In genomic region chr17:1168537-1169234, GRCh38 we compare ENCODE assay signal across 24 cellular contexts. TPM values are rescaled to one million over a fixed set of nuclear protein-coding genes. Genes with fewer than 3 reads are reported as not detected.
DNase-seq lines count a peak whose midpoint lies in the region; ATAC-seq and TF ChIP-seq lines count a peak whose summit lies in the region.
"Had no signal": no experiment of that assay in that cellular context is flagged by ENCODE, and none has a peak within 500 bp of the region (broad histone marks: within the 10 kb centered on the region; RNA-seq: fewer than 3 reads in every experiment).

No MANE protein-coding gene starts in this region.

- H4K20me1 ChIP-seq in MM.1S (ENCODE audit: insufficient read depth, low read length) = no peaks in the 10 kb centered on the region

- H3K79me2 ChIP-seq in MM.1S (ENCODE audit: low read length) = no peaks in the 10 kb centered on the region

- no peak for TF ChIP-seq CTCF in MM.1S (IDR thresholded peaks at IDR 0.05; ENCODE audit: low read length)
- TF ChIP-seq CTCF in GM20000 (IDR thresholded peaks at IDR 0.05; ENCODE audit: extremely low read depth, missing control alignments) = no peak

- intact Hi-C loops in Right ventricle myocardium inferior (cut with DNase I) (no loop called here), left ventricle myocardium superior (cut with micrococcal nuclease) (no loop called here)

- H3K9me2 ChIP-seq in MM.1S (replicated peaks; ENCODE audit: insufficient read depth, low read length) = no peaks in the 10 kb centered on the region

- H3K4me2 ChIP-seq in MM.1S (ENCODE audit: low read depth, low read length) = no peak overlapping the region
- H3K4me2 ChIP-seq: A549, smooth muscle cell had no signal

- H3K9me3 ChIP-seq in MM.1S (replicated peaks; ENCODE audit: insufficient read depth, low read length) = no peaks in the 10 kb centered on the region
- H3K9me3 ChIP-seq: A549, transverse colon had no signal

- ATAC-seq in Right ventricle myocardium inferior = no peak
- ATAC-seq in left ventricle myocardium superior = no peak
- ATAC-seq in esophagus mucosa = no peak
- ATAC-seq: A549; activated CD8-positive, alpha-beta T cell treated with anti-CD3 and anti-CD28 coated beads for 36 hours had no signal

- peak overlapping the region; percentile 50 for H3K27ac ChIP-seq in caudate nucleus (ENCODE audit: low read depth, low read length)
- H3K27ac ChIP-seq in temporal lobe (ENCODE audit: low read depth, low read length) = peak overlapping the region; percentile 44
- no peak overlapping the region for H3K27ac ChIP-seq in MM.1S (ENCODE audit: low read length)
- H3K27ac ChIP-seq: A549, epithelial cell of prostate, transverse colon had no signal

- no peaks in the 10 kb centered on the region for H3K36me3 ChIP-seq in MM.1S (replicated peaks; ENCODE audit: insufficient read depth, low read length)
- H3K36me3 ChIP-seq: transverse colon had no signal

- DNase-seq in Right ventricle myocardium inferior (ENCODE audit: missing footprints) (peak; percentile 27), left ventricle myocardium superior (no peak), caudate nucleus (lab: John Stamatoyannopoulos, UW) (peak in 40 of 61 donors; percentile 17 to 80 (median 50)), medulla oblongata (ENCODE audit: extremely low spot score) (peak; percentile 65), MM.1S (no peak), GM20000 (ENCODE audit: low spot score) (no peak)
- DNase-seq: activated CD8-positive, alpha-beta T cell treated with anti-CD3 and anti-CD28 coated beads for 36 hours; activated effector memory CD4-positive, alpha-beta T cell treated with Interleukin-2 at 50 U/mL for 16 hours; activated naive CD8-positive, alpha-beta T cell treated with anti-CD3 and anti-CD28 coated beads for 36 hours; AML-193; cerebellar nuclear complex; COR-L47; DMS53; GF-D8; mammary epithelial cell; NCI-H1436 treated with DMSO at 0.1 percent for 48 hours; NCI-H446; stimulated activated CD4-positive, alpha-beta T cell treated with anti-CD3 and anti-CD28 coated beads, Interleukin-1b, Interleukin-23, amount 100 ng/mL, for 48 hours; transverse colon had no signal

- H3K4me3 ChIP-seq in MM.1S (ENCODE audit: low read length) = no peak overlapping the region
- H3K4me3 ChIP-seq: A549, smooth muscle cell, transverse colon had no signal

- no peak overlapping the region for H3K9ac ChIP-seq in MM.1S (ENCODE audit: low read length)

- no peaks in the 10 kb centered on the region for H3K4me1 ChIP-seq in MM.1S (ENCODE audit: low read length)
- H3K4me1 ChIP-seq: A549 had no signal

- no peak overlapping the region for H2AFZ ChIP-seq in MM.1S (ENCODE audit: low read length)

- peaks cover 87% of the 10 kb centered on the region for H3K27me3 ChIP-seq in MM.1S (replicated peaks; ENCODE audit: insufficient read depth, low read length)
- H3K27me3 ChIP-seq: transverse colon had no signal

- H3F3A ChIP-seq in MM.1S (ENCODE audit: insufficient read depth, low read length) = no peaks in the 10 kb centered on the region

RNA-seq across cellular contexts. Expression of gene ABR, which starts 11.1 kb away (rescaled TPM):
- total RNA-seq in Right ventricle myocardium inferior = 147 TPM
- total RNA-seq in left ventricle myocardium superior = 167 TPM
- 117 TPM for total RNA-seq in temporal lobe
- total RNA-seq in esophagus mucosa = 94.5 TPM

Comparison
In these comparisons a context has a peak if more than half of its experiments do, and no peak if none do; other contexts are left out.
1. DNase-seq: peak in Right ventricle myocardium inferior (single experiment), caudate nucleus (40 of 61) and medulla oblongata (single experiment); none in left ventricle myocardium superior (single experiment), MM.1S (single experiment) and GM20000 (single experiment).